In the genomic region with DNA sequence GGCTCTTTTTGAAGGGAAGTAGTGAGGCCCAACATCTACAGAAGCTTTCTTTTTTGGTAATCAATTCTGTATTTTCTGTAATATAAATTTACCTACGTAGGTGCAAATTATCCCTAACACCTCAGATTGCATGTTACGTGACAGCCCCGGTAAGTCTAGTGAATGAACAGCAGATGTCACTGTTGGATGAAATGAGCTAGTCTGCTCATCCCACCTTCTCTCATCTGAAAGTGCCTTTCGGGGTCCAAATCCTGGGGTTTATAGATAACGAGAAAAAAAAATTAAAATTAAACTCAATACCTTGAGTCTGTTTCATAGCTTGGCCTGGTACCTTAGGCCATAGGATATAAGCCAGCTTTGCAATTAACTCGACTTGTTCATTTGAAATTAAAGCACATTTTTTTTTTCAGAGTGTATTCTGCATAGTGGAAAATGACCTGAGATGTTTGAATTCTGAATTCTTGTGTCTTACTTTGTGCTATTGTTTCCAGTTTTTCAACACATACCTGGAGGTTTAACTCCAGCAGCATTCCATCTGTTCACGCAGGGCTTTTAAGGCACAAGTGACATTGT, we compare ENCODE assay signal across 8 cellular contexts.
DNase-seq lines count a peak whose midpoint lies in the region; ATAC-seq, FAIRE-seq and TF ChIP-seq lines count a peak whose summit lies in the region.

No MANE protein-coding gene starts in this region.

- 54% methylated on average over 7 of the region's 7 CpGs; no CpG with 5 or more reads in 1 of the 2 experiments for WGBS in H1 (ENCODE audit: extremely low coverage in 1 of 2, insufficient coverage in 1 of 2, insufficient read length in 1 of 2, insufficient replicate concordance in 2 of 2, low coverage in 1 of 2, low lambda C conversion rate in 2 of 2, missing lambda C conversion rate in 1 of 2), 2 experiments

- ATAC-seq in Right ventricle myocardium inferior: no peak
- ATAC-seq in HG03442 (IDR thresholded peaks at IDR 0.05; ENCODE audit: unreplicated experiment): no peak

- no peak overlapping the region for H4K5ac ChIP-seq in H1 (ENCODE audit: insufficient read length, low read depth, low read length)

- H3K27ac Mint-ChIP-seq in type B pancreatic cell: no peak overlapping the region

- DNase-seq in cardiac muscle cell (ENCODE audit: low read depth in 1 of 2, low spot score in 1 of 2) (peak; percentile 41 to 49), Right ventricle myocardium inferior (ENCODE audit: missing footprints) (no peak), NCI-H524 (lab: John Stamatoyannopoulos, UW) (peak; percentile 27 to 72), H1 (ENCODE audit: low read depth in 1 of 2, low spot score in 2 of 2) (no peak), type B pancreatic cell (ENCODE audit: extremely low spot score, unreplicated experiment) (no peak), OCI-M2 (lab: John Stamatoyannopoulos, UW; ENCODE audit: unreplicated experiment) (no peak)
- no peak for DNase-seq in effector CD8-positive, alpha-beta T cell (lab: John Stamatoyannopoulos, UW)

- no peak overlapping the region for H3K4ac ChIP-seq in H1 (replicated peaks; ENCODE audit: insufficient read length, low read depth, low read length)

- TF ChIP-seq RAD21 in H1 (IDR thresholded peaks at IDR 0.05 in 1 of 2, conservative IDR thresholded peaks at IDR 0.05 in 1 of 2; ENCODE audit: low read depth in 2 of 2, low read length in 2 of 2): peak; percentile 85 to 87

- no peaks in the 10 kb centered on the region for H3K79me1 ChIP-seq in H1 (ENCODE audit: low read depth, low read length)

- H3K9me3 Mint-ChIP-seq in type B pancreatic cell: no peaks in the 10 kb centered on the region

- no peaks in the 10 kb centered on the region for H3K23me2 ChIP-seq in H1 (ENCODE audit: low read depth, low read length)

- H3K9me3 ChIP-seq in cardiac muscle cell (ENCODE audit: low read depth): no peaks in the 10 kb centered on the region
- H3K9me3 ChIP-seq in H1 (ENCODE audit: insufficient read depth in 2 of 2, low read depth in 1 of 2, low read length in 1 of 2): no peaks in the 10 kb centered on the region

- H3K4me2 ChIP-seq in H1 (ENCODE audit: insufficient read depth in 1 of 2, low read depth in 2 of 2, low read length in 2 of 2): no peak overlapping the region

- H4K20me1 ChIP-seq in H1 (replicated peaks in 1 of 2; ENCODE audit: control insufficient read depth in 1 of 2, insufficient read depth in 2 of 2, low read length in 2 of 2): no peaks in the 10 kb centered on the region

- H2AK5ac ChIP-seq in H1 (ENCODE audit: low read depth, low read length): no peak overlapping the region

- H4K91ac ChIP-seq in H1 (replicated peaks; ENCODE audit: insufficient read length, low read length): no peak overlapping the region

- TF ChIP-seq CTCF in cardiac muscle cell (IDR thresholded peaks at IDR 0.05; ENCODE audit: low read depth, low read length): peak; percentile 68
- TF ChIP-seq CTCF in H1 (IDR thresholded peaks at IDR 0.05; ENCODE audit: control extremely low read depth in 1 of 3, insufficient read depth in 1 of 3, low read depth in 1 of 3, low read length in 3 of 3): peak; percentile 3 to 70 (median 70)
- peak; percentile 80 for TF ChIP-seq CTCF in type B pancreatic cell (conservative IDR thresholded peaks at IDR 0.05)

- H3K27me3 ChIP-seq in cardiac muscle cell (no peaks in the 10 kb centered on the region), H1 (replicated peaks in 1 of 4; ENCODE audit: control insufficient read depth in 3 of 4, extremely low read depth in 1 of 4, insufficient read depth in 3 of 4, low read length in 3 of 4) (no peaks in the 10 kb centered on the region)

- no peak overlapping the region for H2BK120ac ChIP-seq in H1 (replicated peaks; ENCODE audit: low read depth, low read length)

- H3K4me3 ChIP-seq in cardiac muscle cell (no peak overlapping the region), H1 (ENCODE audit: extremely low read depth in 1 of 4, insufficient read depth in 2 of 4, low read depth in 3 of 4, low read length in 4 of 4) (no peak overlapping the region)

- peak; percentile 81 for FAIRE-seq in H1 (lab: Jason Lieb, UNC)

- H3K27ac ChIP-seq in cardiac muscle cell (no peak overlapping the region), H1 (ENCODE audit: low read depth, low read length) (no peak overlapping the region)

- H3K36me3 ChIP-seq in cardiac muscle cell (no peaks in the 10 kb centered on the region), H1 (ENCODE audit: control insufficient read depth in 2 of 4, insufficient read depth in 4 of 4, low read length in 3 of 4) (no peaks in the 10 kb centered on the region)

- no peak overlapping the region for H4K8ac ChIP-seq in H1 (ENCODE audit: extremely low read depth, insufficient read depth, low read length)

- no peak overlapping the region for H2BK5ac ChIP-seq in H1 (ENCODE audit: low read depth, low read length)

- H3K9ac ChIP-seq in H1 (replicated peaks in 1 of 4; ENCODE audit: extremely low read depth in 1 of 4, low read depth in 3 of 4, low read length in 3 of 4): no peak overlapping the region

- intact Hi-C loops in Right ventricle myocardium inferior (cut with DNase I): no loop called here

- TF ChIP-seq POLR2A in H1 (IDR thresholded peaks at IDR 0.05; ENCODE audit: control extremely low read depth in 1 of 2, low read depth in 2 of 2, low read length in 2 of 2): no peak

- no peak overlapping the region for H3K23ac ChIP-seq in H1 (ENCODE audit: insufficient read length)

- H3K4me1 Mint-ChIP-seq in type B pancreatic cell (ENCODE audit: unreplicated experiment): no peaks in the 10 kb centered on the region

- H3K4me1 ChIP-seq in cardiac muscle cell (ENCODE audit: low read depth) (no peaks in the 10 kb centered on the region), H1 (replicated peaks in 1 of 4; ENCODE audit: control insufficient read depth in 3 of 4, insufficient read depth in 4 of 4, low read length in 3 of 4) (no peaks in the 10 kb centered on the region)

- CTCF ChIA-PET in H1 (lab: Charles Lee; ENCODE audit: partially characterized antibody): interaction anchor here (0.6 to 5.2 kb wide), 25 partner anchors 9 to 619 kb away, joined by 3 to 24 read pairs (median 4); no protein-coding TSS in a partner anchor

- H3K56ac ChIP-seq in H1 (replicated peaks; ENCODE audit: insufficient read length, low read depth, low read length): no peak overlapping the region

- no peak for TF ChIP-seq EP300 in H1 (IDR thresholded peaks at IDR 0.05; ENCODE audit: borderline replicate concordance in 1 of 2, low read depth in 2 of 2, low read length in 2 of 2)

- no peak overlapping the region for H3K4me3 Mint-ChIP-seq in type B pancreatic cell

- no peaks in the 10 kb centered on the region for H3K79me2 ChIP-seq in H1 (ENCODE audit: control insufficient read depth in 1 of 2, insufficient read depth in 2 of 2, low read length in 2 of 2)

- H2BK15ac ChIP-seq in H1 (ENCODE audit: low read length): no peak overlapping the region

- H2BK12ac ChIP-seq in H1 (ENCODE audit: low read depth, low read length): no peak overlapping the region

- H3K14ac ChIP-seq in H1 (ENCODE audit: insufficient read length): no peak overlapping the region

- no peak overlapping the region for H2AFZ ChIP-seq in H1 (ENCODE audit: low read length)

- POLR2A ChIA-PET in H1 (lab: Charles Lee; ENCODE audit: partially characterized antibody): no interaction called here

- H3K27me3 Mint-ChIP-seq in type B pancreatic cell: peaks cover 12% of the 10 kb centered on the region

- no peak overlapping the region for H3K18ac ChIP-seq in H1 (ENCODE audit: extremely low read depth, low read length)

- H2BK20ac ChIP-seq in H1 (ENCODE audit: low read length): no peak overlapping the region

- no peaks in the 10 kb centered on the region for H3K36me3 Mint-ChIP-seq in type B pancreatic cell

TF ChIP-seq in H1, 55 proteins besides CTCF, POLR2A, EP300 and RAD21:
- TF ChIP-seq CBX8 (IDR thresholded peaks at IDR 0.05; ENCODE audit: borderline replicate concordance, low read depth, low read length): no peak
TF ChIP-seq in H1: peak in this region for 0.

Comparison
In these comparisons a context has a peak if more than half of its experiments do, and no peak if none do; other contexts are left out.
1. DNase-seq: peak in cardiac muscle cell (2 of 2) and NCI-H524 (2 of 2); none in Right ventricle myocardium inferior (single experiment), H1 (0 of 2), type B pancreatic cell (single experiment), OCI-M2 (single experiment) and effector CD8-positive, alpha-beta T cell (single experiment).
2. Peak in every context shown above with its lines, with median percentiles within 50 percentile points of each other: CTCF ChIP-seq.